In the genomic region with DNA sequence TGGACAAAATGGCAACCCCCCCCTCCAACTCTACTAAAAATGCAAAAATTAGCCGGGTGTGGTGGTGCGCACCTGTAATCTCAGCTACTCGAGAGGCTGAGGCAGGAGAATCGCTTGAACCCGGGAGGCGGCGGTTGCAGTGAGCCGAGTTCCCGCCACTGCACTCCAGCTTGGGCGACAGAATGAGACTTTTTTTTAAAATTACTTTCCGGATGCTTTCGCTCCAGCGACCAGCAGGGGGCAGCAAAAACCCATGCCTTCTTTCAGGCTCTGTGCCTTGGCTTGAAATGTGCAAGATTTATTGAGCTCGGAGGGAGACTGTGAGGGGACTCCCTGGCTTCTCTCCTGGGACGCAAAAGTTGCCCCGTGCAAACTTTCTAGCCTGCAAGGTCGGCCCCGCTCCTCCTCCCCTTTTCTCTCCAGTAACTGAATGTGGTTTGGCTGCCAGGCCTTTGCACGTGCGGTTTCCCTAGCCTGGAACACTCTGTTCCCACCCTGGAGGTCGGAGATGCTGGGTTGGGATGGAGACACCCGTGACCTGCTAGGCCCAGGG, we compare ENCODE assay signal across 8 cellular contexts.
A peak's percentile ranks its signal among the peaks of the same experiment; 100 is the strongest.
DNase-seq lines count a peak whose midpoint lies in the region; ATAC-seq and TF ChIP-seq lines count a peak whose summit lies in the region.

No MANE protein-coding gene starts in this region.

- POLR2A ChIA-PET in AG04449 (lab: Yijun Ruan, JAX), result interaction anchor here (0.5 to 0.7 kb wide), 2 partner anchors 38 to 348 kb away, joined by 3 to 4 read pairs; no protein-coding TSS in a partner anchor
- POLR2A ChIA-PET in activated CD4-positive, alpha-beta memory T cell treated with anti-CD3 and anti-CD28 coated beads, Interleukin-2, amount 10 ng/mL, durations not matched to agents 7 days and 5 days (lab: Charles Lee), result interaction anchor here (0.6 kb wide), 1 partner anchor 124 kb away, joined by 4 read pairs; no protein-coding TSS in a partner anchor

- DNase-seq in AG04449 (ENCODE audit: low read depth, low spot score), result no peak
- DNase-seq in GM13976 (ENCODE audit: low spot score), result peak; percentile 87
- DNase-seq in NCI-H345 treated with DMSO at 0.1 percent for 48 hours (lab: John Stamatoyannopoulos, UW; ENCODE audit: unreplicated experiment), result peak; percentile 36
- DNase-seq in activated CD4-positive, alpha-beta memory T cell treated with anti-CD3 and anti-CD28 coated beads, Interleukin-2, amount 10 ng/mL, durations not matched to agents 7 days and 5 days, result peak; percentile 79
- peak; percentile 43 to 64 (median 51) for DNase-seq in effector memory CD4-positive, alpha-beta T cell
- DNase-seq in memory B cell (ENCODE audit: low spot score in 2 of 2), result peak; percentile 54 to 71
- peak; percentile 19 to 45 for DNase-seq in stimulated activated CD8-positive, alpha-beta memory T cell treated with anti-CD3 and anti-CD28 coated beads, Interleukin-15, amount 100 ng/mL, for 4 hours (ENCODE audit: low read depth in 2 of 2)

- no peak overlapping the region for H3K27ac Mint-ChIP-seq in activated CD4-positive, alpha-beta memory T cell treated with anti-CD3 and anti-CD28 coated beads, Interleukin-2, amount 10 ng/mL, durations not matched to agents 7 days and 5 days
- H3K27ac Mint-ChIP-seq in memory B cell, result no peak overlapping the region

- CTCF ChIA-PET in AG04449 (lab: Yijun Ruan, JAX), result interaction anchor here (0.7 to 7.3 kb wide), 42 partner anchors 9 to 902 kb away, joined by 3 to 129 read pairs (median 4); a partner anchor contains a TSS
- CTCF ChIA-PET in activated CD4-positive, alpha-beta memory T cell treated with anti-CD3 and anti-CD28 coated beads, Interleukin-2, amount 10 ng/mL, durations not matched to agents 7 days and 5 days (lab: Charles Lee), result interaction anchor here (0.5 to 2.0 kb wide), 25 partner anchors 12 to 1608 kb away, joined by 3 to 17 read pairs (median 5); a partner anchor contains a TSS

- H3K4me3 ChIP-seq in AG04449 (ENCODE audit: low read depth, low read length), result no peak overlapping the region
- H3K4me3 ChIP-seq in effector memory CD4-positive, alpha-beta T cell (ENCODE audit: insufficient read depth, low read depth, low read length, poor library complexity, severe bottlenecking), result no peak overlapping the region

- H3K27me3 Mint-ChIP-seq in activated CD4-positive, alpha-beta memory T cell treated with anti-CD3 and anti-CD28 coated beads, Interleukin-2, amount 10 ng/mL, durations not matched to agents 7 days and 5 days, result no peaks in the 10 kb centered on the region
- peaks cover 20% of the 10 kb centered on the region for H3K27me3 Mint-ChIP-seq in memory B cell

- no peak overlapping the region for H3K4me3 Mint-ChIP-seq in activated CD4-positive, alpha-beta memory T cell treated with anti-CD3 and anti-CD28 coated beads, Interleukin-2, amount 10 ng/mL, durations not matched to agents 7 days and 5 days
- H3K4me3 Mint-ChIP-seq in memory B cell, result no peak overlapping the region

- no peaks in the 10 kb centered on the region for H3K9me3 Mint-ChIP-seq in activated CD4-positive, alpha-beta memory T cell treated with anti-CD3 and anti-CD28 coated beads, Interleukin-2, amount 10 ng/mL, durations not matched to agents 7 days and 5 days
- peaks cover 7% of the 10 kb centered on the region for H3K9me3 Mint-ChIP-seq in memory B cell

- ATAC-seq in memory B cell (ENCODE audit: low read depth) (peak; percentile 56), HG03571 (IDR thresholded peaks at IDR 0.05; ENCODE audit: unreplicated experiment) (no peak)

- H3K36me3 ChIP-seq in effector memory CD4-positive, alpha-beta T cell (ENCODE audit: control insufficient read depth, insufficient read depth, low read length), result no peaks in the 10 kb centered on the region

- no peaks in the 10 kb centered on the region for H3K36me3 Mint-ChIP-seq in activated CD4-positive, alpha-beta memory T cell treated with anti-CD3 and anti-CD28 coated beads, Interleukin-2, amount 10 ng/mL, durations not matched to agents 7 days and 5 days (ENCODE audit: low read depth)
- peaks cover 6% of the 10 kb centered on the region for H3K36me3 Mint-ChIP-seq in memory B cell

- H3K27me3 ChIP-seq in effector memory CD4-positive, alpha-beta T cell (replicated peaks; ENCODE audit: control insufficient read depth, insufficient read depth, low read length, poor library complexity, severe bottlenecking), result no peaks in the 10 kb centered on the region

- in situ Hi-C loops in GM13976 (cut with MboI; ENCODE audit: low sequenced_read_pairs, unreplicated experiment), result loop anchor here (10.0 kb wide), 1 partner anchor 180 kb away; a partner anchor contains a TSS

- no peaks in the 10 kb centered on the region for H3K9me3 ChIP-seq in effector memory CD4-positive, alpha-beta T cell (ENCODE audit: control insufficient read depth, low read length)

- no peaks in the 10 kb centered on the region for H3K4me1 ChIP-seq in effector memory CD4-positive, alpha-beta T cell (ENCODE audit: control insufficient read depth, insufficient read depth, low read length, poor library complexity, severe bottlenecking)

- no peaks in the 10 kb centered on the region for H3K4me1 Mint-ChIP-seq in activated CD4-positive, alpha-beta memory T cell treated with anti-CD3 and anti-CD28 coated beads, Interleukin-2, amount 10 ng/mL, durations not matched to agents 7 days and 5 days
- peaks cover 4% of the 10 kb centered on the region for H3K4me1 Mint-ChIP-seq in memory B cell

- peak; percentile 70 for TF ChIP-seq CTCF in AG04449 (IDR thresholded peaks at IDR 0.05; ENCODE audit: insufficient read depth, low read length, missing control alignments)
- peak; percentile 84 for TF ChIP-seq CTCF in GM13976 (IDR thresholded peaks at IDR 0.05; ENCODE audit: borderline replicate concordance, control extremely low read depth, extremely low read depth, insufficient read depth, missing control alignments)

- no peak overlapping the region for H3K27ac ChIP-seq in effector memory CD4-positive, alpha-beta T cell (ENCODE audit: insufficient read depth, low read length, poor library complexity, severe bottlenecking)
